Comparison of ENCODE assay signal across 14 cellular contexts in genomic region chr1:181583598-181583997, GRCh38.
DNase-seq lines count a peak whose midpoint lies in the region; ATAC-seq and TF ChIP-seq lines count a peak whose summit lies in the region.
"Had no signal": no experiment of that assay in that cellular context is flagged by ENCODE, and none has a peak within 500 bp of the region (broad histone marks: within the 10 kb centered on the region; RNA-seq: fewer than 3 reads in every experiment).

No MANE protein-coding gene starts in this region.

- no peaks in the 10 kb centered on the region for H3K27me3 Mint-ChIP-seq in glutamatergic neuron (ENCODE audit: unreplicated experiment)
- H3K27me3 Mint-ChIP-seq in activated T-helper 17 cell treated with anti-CD3 and anti-CD28 coated beads, Interleukin-2, amount 50 U/mL, for 72 hours = peaks cover 6% of the 10 kb centered on the region
- H3K27me3 Mint-ChIP-seq: memory B cell had no signal

- H3K4me1 Mint-ChIP-seq in glutamatergic neuron (ENCODE audit: low read depth, unreplicated experiment) = no peaks in the 10 kb centered on the region
- H3K4me1 Mint-ChIP-seq in activated T-helper 17 cell treated with anti-CD3 and anti-CD28 coated beads, Interleukin-2, amount 50 U/mL, for 72 hours = no peaks in the 10 kb centered on the region
- H3K4me1 Mint-ChIP-seq: memory B cell had no signal

- TF ChIP-seq CTCF in C4-2B (conservative IDR thresholded peaks at IDR 0.05) = peak; percentile 37
- peak; percentile 12 for TF ChIP-seq CTCF in glutamatergic neuron (IDR thresholded peaks at IDR 0.05; ENCODE audit: partially characterized antibody, unreplicated experiment)
- TF ChIP-seq CTCF in mucosa of descending colon (IDR thresholded peaks at IDR 0.05) = no peak
- TF ChIP-seq CTCF in Peyer's patch (IDR thresholded peaks at IDR 0.05) = peak in 3 of 6 experiments; percentile 46 to 49 (median 48)

- H3K4me3 Mint-ChIP-seq in glutamatergic neuron (ENCODE audit: unreplicated experiment) = no peak overlapping the region
- H3K4me3 Mint-ChIP-seq in activated T-helper 17 cell treated with anti-CD3 and anti-CD28 coated beads, Interleukin-2, amount 50 U/mL, for 72 hours = no peak overlapping the region
- H3K4me3 Mint-ChIP-seq: memory B cell had no signal

- H3K9me3 Mint-ChIP-seq in glutamatergic neuron (ENCODE audit: unreplicated experiment) = no peaks in the 10 kb centered on the region
- no peaks in the 10 kb centered on the region for H3K9me3 Mint-ChIP-seq in activated T-helper 17 cell treated with anti-CD3 and anti-CD28 coated beads, Interleukin-2, amount 50 U/mL, for 72 hours
- H3K9me3 Mint-ChIP-seq: memory B cell had no signal

- TF ChIP-seq POLR2A in Peyer's patch (IDR thresholded peaks at IDR 0.05) = no peak

- intact Hi-C loops in mucosa of descending colon (cut with DNase I, micrococcal nuclease) = no loop called here

- DNase-seq in NCI-H69 (lab: John Stamatoyannopoulos, UW) (peak; percentile 35), glutamatergic neuron (no peak), mucosa of descending colon (peak in 1 of 3 donors; percentile 52), NOMO-1 (lab: John Stamatoyannopoulos, UW; ENCODE audit: unreplicated experiment in 2 of 2) (no peak), Peyer's patch (no peak)
- DNase-seq in stimulated activated naive CD4-positive, alpha-beta T cell treated with Interleukin-2 at 50 U/mL for 16 hours (lab: John Stamatoyannopoulos, UW) = no peak
- DNase-seq: activated CD4-positive, CD25-positive, alpha-beta regulatory T cell treated with anti-CD3 and anti-CD28 coated beads, Interleukin-2, amount 50 U/mL, for 72 hours; dorsolateral prefrontal cortex; NCI-H1436; ovary; stimulated activated CD4-positive, alpha-beta T cell treated with anti-CD3 and anti-CD28 coated beads, Interleukin-1b, Interleukin-23, amount 100 ng/mL, for 48 hours had no signal

- peak; percentile 40 for ATAC-seq in mucosa of descending colon
- ATAC-seq in activated T-helper 17 cell treated with anti-CD3 and anti-CD28 coated beads, Interleukin-2, amount 50 U/mL, for 72 hours (replicated peaks) = no peak

- H3K36me3 ChIP-seq in mucosa of descending colon (ENCODE audit: low read depth) = no peaks in the 10 kb centered on the region
- H3K36me3 ChIP-seq in Peyer's patch = no peaks in the 10 kb centered on the region
- H3K36me3 ChIP-seq: ovary had no signal

- H3K4me3 ChIP-seq in mucosa of descending colon (no peak overlapping the region), Peyer's patch (no peak overlapping the region)
- H3K4me3 ChIP-seq: dorsolateral prefrontal cortex, ovary had no signal

- H3K36me3 Mint-ChIP-seq in glutamatergic neuron (ENCODE audit: unreplicated experiment) = no peaks in the 10 kb centered on the region
- no peaks in the 10 kb centered on the region for H3K36me3 Mint-ChIP-seq in activated T-helper 17 cell treated with anti-CD3 and anti-CD28 coated beads, Interleukin-2, amount 50 U/mL, for 72 hours (ENCODE audit: low read depth)
- H3K36me3 Mint-ChIP-seq: memory B cell had no signal

- no peaks in the 10 kb centered on the region for H3K4me1 ChIP-seq in mucosa of descending colon (ENCODE audit: low read depth)
- H3K4me1 ChIP-seq in Peyer's patch = no peaks in the 10 kb centered on the region

- H3K27me3 ChIP-seq in Peyer's patch = no peaks in the 10 kb centered on the region
- H3K27me3 ChIP-seq: dorsolateral prefrontal cortex, ovary had no signal

- no peak overlapping the region for H3K27ac Mint-ChIP-seq in glutamatergic neuron (ENCODE audit: unreplicated experiment)
- no peak overlapping the region for H3K27ac Mint-ChIP-seq in activated T-helper 17 cell treated with anti-CD3 and anti-CD28 coated beads, Interleukin-2, amount 50 U/mL, for 72 hours
- H3K27ac Mint-ChIP-seq: memory B cell had no signal

- H3K27ac ChIP-seq in C4-2B (no peak overlapping the region), Peyer's patch (no peak overlapping the region)
- H3K27ac ChIP-seq: dorsolateral prefrontal cortex, ovary had no signal

- H3K9me3 ChIP-seq in mucosa of descending colon = no peaks in the 10 kb centered on the region
- no peaks in the 10 kb centered on the region for H3K9me3 ChIP-seq in Peyer's patch
- H3K9me3 ChIP-seq: ovary had no signal
